11 cellular contexts compared by ENCODE assay signal in genomic region chr3:82671466-82671865, GRCh38.
"Had no signal": no experiment of that assay in that cellular context is flagged by ENCODE, and none has a peak within 500 bp of the region (broad histone marks: within the 10 kb centered on the region; RNA-seq: fewer than 3 reads in every experiment).

No MANE protein-coding gene starts in this region.

- H3K27ac Mint-ChIP-seq: GM23338, HFFc6, IgD-negative memory B cell had no signal

- H3K4me1 ChIP-seq: HAP-1 had no signal

- H3K9ac ChIP-seq: KMS-11 had no signal

- H3K9me3 Mint-ChIP-seq: GM23338 had no signal

- H3K27me3 Mint-ChIP-seq: IgD-negative memory B cell had no signal

- H3K4me3 Mint-ChIP-seq: GM23338, HFFc6, IgD-negative memory B cell had no signal

- ATAC-seq: GM23338, HCT116, HepG2 had no signal

- H3K4me1 Mint-ChIP-seq: GM23338, IgD-negative memory B cell had no signal

- H3K36me3 ChIP-seq: HAP-1 had no signal

- FAIRE-seq: H1, H54, HepG2 had no signal

- H3K4me3 ChIP-seq: GM23338, HAP-1 had no signal

- DNase-seq: HFFc6, KBM-7 had no signal

- H3K4me2 ChIP-seq: GM23338, KMS-11 had no signal

- H2AFZ ChIP-seq: GM23338 had no signal

- H3K36me3 Mint-ChIP-seq: IgD-negative memory B cell had no signal

- H3K9me3 ChIP-seq: HAP-1 had no signal

- H3K27ac ChIP-seq: HL-60, KMS-11 had no signal
